12 cellular contexts compared by ENCODE assay signal in genomic region chr3:9416139-9416780, GRCh38. TPM values are rescaled to one million over a fixed set of nuclear protein-coding genes. Genes with fewer than 3 reads are reported as not detected.
A peak's percentile ranks its signal among the peaks of the same experiment; 100 is the strongest.
DNase-seq lines count a peak whose midpoint lies in the region; ATAC-seq, FAIRE-seq and TF ChIP-seq lines count a peak whose summit lies in the region.
"Had no signal": no experiment of that assay in that cellular context is flagged by ENCODE, and none has a peak within 500 bp of the region (broad histone marks: within the 10 kb centered on the region; RNA-seq: fewer than 3 reads in every experiment).

No MANE protein-coding gene starts in this region.

- no peak overlapping the region for H3K4me2 ChIP-seq in H1 (ENCODE audit: insufficient read depth in 1 of 2, low read depth in 2 of 2, low read length in 2 of 2)

- peaks cover 31% of the 10 kb centered on the region for H3K36me3 Mint-ChIP-seq in CD4-positive, alpha-beta T cell (ENCODE audit: low read depth)

- H2BK120ac ChIP-seq in H1 (replicated peaks; ENCODE audit: low read depth, low read length): no peak overlapping the region

- no peak overlapping the region for H2BK12ac ChIP-seq in H1 (ENCODE audit: low read depth, low read length)

- WGBS in H1 (ENCODE audit: extremely low coverage in 1 of 2, insufficient coverage in 1 of 2, insufficient read length in 1 of 2, insufficient replicate concordance in 2 of 2, low coverage in 1 of 2, low lambda C conversion rate in 2 of 2, missing lambda C conversion rate in 1 of 2), 2 experiments: 92% methylated on average over 3 of the region's 3 CpGs; no CpG with 5 or more reads in 1 of the 2 experiments
- 41 to 59% methylated on average over 3 of the region's 3 CpGs for WGBS in transverse colon (ENCODE audit: low coverage in 1 of 2), 2 donors

- TF ChIP-seq CTCF in CD4-positive, alpha-beta T cell (IDR thresholded peaks at IDR 0.05): no peak
- TF ChIP-seq CTCF in H1 (IDR thresholded peaks at IDR 0.05; ENCODE audit: control extremely low read depth in 1 of 3, insufficient read depth in 1 of 3, low read depth in 1 of 3, low read length in 3 of 3): no peak
- TF ChIP-seq CTCF in transverse colon (IDR thresholded peaks at IDR 0.05): no peak

- H3K9ac ChIP-seq in H1 (replicated peaks in 1 of 4; ENCODE audit: extremely low read depth in 1 of 4, low read depth in 3 of 4, low read length in 3 of 4): no peak overlapping the region

- TF ChIP-seq POLR2A in H1 (IDR thresholded peaks at IDR 0.05; ENCODE audit: control extremely low read depth in 1 of 2, low read depth in 2 of 2, low read length in 2 of 2): no peak
- no peak for TF ChIP-seq POLR2A in transverse colon (IDR thresholded peaks at IDR 0.05)

- H4K5ac ChIP-seq in H1 (ENCODE audit: insufficient read length, low read depth, low read length): no peak overlapping the region

- H3K36me3 ChIP-seq in H1 (ENCODE audit: control insufficient read depth in 2 of 4, insufficient read depth in 4 of 4, low read length in 3 of 4) (peaks cover 0 to 15% (median 0%) of the 10 kb centered on the region in 4 experiments; a peak in 2 of 8 replicates), transverse colon (no peaks in the 10 kb centered on the region)

- H2AK5ac ChIP-seq in H1 (ENCODE audit: low read depth, low read length): no peak overlapping the region

- no peak overlapping the region for H4K91ac ChIP-seq in H1 (replicated peaks; ENCODE audit: insufficient read length, low read length)

- no peak overlapping the region for H3K27ac ChIP-seq in CD4-positive, alpha-beta T cell (ENCODE audit: low read depth, low read length)
- no peak overlapping the region for H3K27ac ChIP-seq in H1 (ENCODE audit: low read depth, low read length)
- H3K27ac ChIP-seq in transverse colon: peak overlapping the region in 1 of 4 donors; percentile 5

- in situ Hi-C loops in transverse colon (cut with MboI; ENCODE audit: low pct_ligation_motif_present in 1 of 4, low pct_unique_long_range_greater_than_20kb in 1 of 4, low sequenced_read_pairs in 3 of 4): loop anchor here in 1 of 4 donors (10.0 kb wide), 1 partner anchor 61 kb away; no protein-coding TSS in a partner anchor

- no peaks in the 10 kb centered on the region for H3K27me3 Mint-ChIP-seq in CD4-positive, alpha-beta T cell
- H3K27me3 Mint-ChIP-seq: effector memory CD8-positive, alpha-beta T cell had no signal

- intact Hi-C loops in CD4-positive, alpha-beta T cell (cut with DNase I, micrococcal nuclease): no loop called here
- intact Hi-C loops in transverse colon (cut with DNase I; ENCODE audit: low total_unique reads): no loop called here

- peaks cover 0 to 6% (median 0%) of the 10 kb centered on the region in 4 experiments; a peak in 2 of 7 replicates for H3K4me1 ChIP-seq in H1 (replicated peaks in 1 of 4; ENCODE audit: control insufficient read depth in 3 of 4, insufficient read depth in 4 of 4, low read length in 3 of 4)
- H3K4me1 ChIP-seq in transverse colon: peaks cover 14 to 79% (median 36%) of the 10 kb centered on the region in 4 donors

- H3K79me2 ChIP-seq in H1 (ENCODE audit: control insufficient read depth in 1 of 2, insufficient read depth in 2 of 2, low read length in 2 of 2): peaks cover 44 to 99% of the 10 kb centered on the region in 2 experiments

- H3K27me3 ChIP-seq in CD4-positive, alpha-beta T cell (ENCODE audit: control insufficient read depth, insufficient read depth, low read length): no peaks in the 10 kb centered on the region
- H3K27me3 ChIP-seq in H1 (replicated peaks in 1 of 4; ENCODE audit: control insufficient read depth in 3 of 4, extremely low read depth in 1 of 4, insufficient read depth in 3 of 4, low read length in 3 of 4) (no peaks in the 10 kb centered on the region), transverse colon (no peaks in the 10 kb centered on the region)

- H3K18ac ChIP-seq in H1 (ENCODE audit: extremely low read depth, low read length): no peak overlapping the region

- no peak overlapping the region for H2AFZ ChIP-seq in H1 (ENCODE audit: low read length)

- H2BK20ac ChIP-seq in H1 (ENCODE audit: low read length): no peak overlapping the region

- FAIRE-seq in H1 (lab: Jason Lieb, UNC): no peak
- FAIRE-seq: GM12892, TTC549 had no signal

- H2BK5ac ChIP-seq in H1 (ENCODE audit: low read depth, low read length): no peak overlapping the region

- H3K23ac ChIP-seq in H1 (ENCODE audit: insufficient read length): peak overlapping the region; percentile 100

- CTCF ChIA-PET in CD4-positive, alpha-beta T cell (lab: Charles Lee): interaction anchor here (0.8 to 2.2 kb wide), 5 partner anchors 12 to 63 kb away, joined by 3 to 8 read pairs (median 3); partner anchors contain the start of gene THUMPD3
- CTCF ChIA-PET in H1 (lab: Charles Lee; ENCODE audit: partially characterized antibody): interaction anchor here (1.2 to 2.0 kb wide), 3 partner anchors 10 to 429 kb away, joined by 3 to 4 read pairs (median 3); no protein-coding TSS in a partner anchor

- POLR2A ChIA-PET in CD4-positive, alpha-beta T cell (lab: Charles Lee): interaction anchor here (4.3 kb wide), 1 partner anchor 20 kb away, joined by 36 read pairs; the partner anchor contains the start of gene SETD5
- POLR2A ChIA-PET in H1 (lab: Charles Lee; ENCODE audit: partially characterized antibody): interaction anchor here (0.6 to 13.9 kb wide), 5 partner anchors 13 to 87 kb away, joined by 3 to 300 read pairs (median 5); partner anchors contain the start of genes SETD5 and THUMPD3

- H3K4me3 Mint-ChIP-seq in CD4-positive, alpha-beta T cell: no peak overlapping the region
- H3K4me3 Mint-ChIP-seq: effector memory CD8-positive, alpha-beta T cell had no signal

- H3K4me3 ChIP-seq in H1 (ENCODE audit: extremely low read depth in 1 of 4, insufficient read depth in 2 of 4, low read depth in 3 of 4, low read length in 4 of 4) (no peak overlapping the region), transverse colon (no peak overlapping the region)

- TF ChIP-seq EP300 in H1 (IDR thresholded peaks at IDR 0.05; ENCODE audit: borderline replicate concordance in 1 of 2, low read depth in 2 of 2, low read length in 2 of 2): no peak
- TF ChIP-seq EP300 in transverse colon (IDR thresholded peaks at IDR 0.05; ENCODE audit: low read depth): no peak

- no peaks in the 10 kb centered on the region for H3K9me3 Mint-ChIP-seq in CD4-positive, alpha-beta T cell
- H3K9me3 Mint-ChIP-seq: effector memory CD8-positive, alpha-beta T cell had no signal

- no peak overlapping the region for H4K8ac ChIP-seq in H1 (ENCODE audit: extremely low read depth, insufficient read depth, low read length)

- H3K56ac ChIP-seq in H1 (replicated peaks; ENCODE audit: insufficient read length, low read depth, low read length): no peak overlapping the region

- H3K23me2 ChIP-seq in H1 (ENCODE audit: low read depth, low read length): no peaks in the 10 kb centered on the region

- H3K4ac ChIP-seq in H1 (replicated peaks; ENCODE audit: insufficient read length, low read depth, low read length): no peak overlapping the region

- H2BK15ac ChIP-seq in H1 (ENCODE audit: low read length): no peak overlapping the region

- no peak for DNase-seq in CD4-positive, alpha-beta T cell
- peak; percentile 42 for DNase-seq in HCEC 1CT
- no peak for DNase-seq in H1 (ENCODE audit: low read depth in 1 of 2, low spot score in 2 of 2)
- peak; percentile 49 for DNase-seq in myocyte (ENCODE audit: low read depth)
- DNase-seq in transverse colon: no peak
- no peak for DNase-seq in stimulated activated CD4-positive, alpha-beta T cell treated with anti-CD3 and anti-CD28 coated beads, Interleukin-15, amount 100 ng/mL, for 24 hours
- DNase-seq in NCI-H1436 treated with DMSO at 0.1 percent for 48 hours (lab: John Stamatoyannopoulos, UW): no peak
- DNase-seq: effector memory CD8-positive, alpha-beta T cell; KBM-7 had no signal

- H3K79me1 ChIP-seq in H1 (ENCODE audit: low read depth, low read length): no peaks in the 10 kb centered on the region

- peak overlapping the region; percentile 29 for H3K27ac Mint-ChIP-seq in CD4-positive, alpha-beta T cell
- H3K27ac Mint-ChIP-seq: effector memory CD8-positive, alpha-beta T cell had no signal

- H4K20me1 ChIP-seq in H1 (replicated peaks in 1 of 2; ENCODE audit: control insufficient read depth in 1 of 2, insufficient read depth in 2 of 2, low read length in 2 of 2): peaks cover 19 to 21% of the 10 kb centered on the region in 2 experiments

- ATAC-seq in CD4-positive, alpha-beta T cell (ENCODE audit: poor library complexity): no peak
- ATAC-seq in GM21825 (IDR thresholded peaks at IDR 0.05; ENCODE audit: unreplicated experiment): no peak
- ATAC-seq: effector memory CD8-positive, alpha-beta T cell had no signal

- TF ChIP-seq RAD21 in H1 (IDR thresholded peaks at IDR 0.05 in 1 of 2, conservative IDR thresholded peaks at IDR 0.05 in 1 of 2; ENCODE audit: low read depth in 2 of 2, low read length in 2 of 2): no peak

- H3K9me3 ChIP-seq in CD4-positive, alpha-beta T cell (ENCODE audit: control insufficient read depth, low read length): no peaks in the 10 kb centered on the region
- H3K9me3 ChIP-seq in H1 (ENCODE audit: insufficient read depth in 2 of 2, low read depth in 1 of 2, low read length in 1 of 2) (no peaks in the 10 kb centered on the region), transverse colon (no peaks in the 10 kb centered on the region)

- H3K14ac ChIP-seq in H1 (ENCODE audit: insufficient read length): no peak overlapping the region

- peaks cover 76% of the 10 kb centered on the region for H3K4me1 Mint-ChIP-seq in CD4-positive, alpha-beta T cell (ENCODE audit: low read depth)

RNA-seq across cellular contexts. Expression of gene SETD5, which starts 18.8 kb away (rescaled TPM):
- 10 to 100 TPM; 58.5 to 67.6 TPM for total RNA-seq in CD4-positive, alpha-beta T cell
- total RNA-seq in H1 (2021; fragmentation: NEBNext Ultra II Directional; extraction: Animal tissue kit (Norgen Biotek cat#: 25700)): 223 and 234 TPM in 2 replicates
- polyA plus RNA-seq in H1 (2011; rRNA removed): 98.2 and 108 TPM in 2 replicates
- polyA plus RNA-seq in H1 (2011; cell fraction: cytosol; rRNA removed): 119 TPM
- polyA plus RNA-seq in H1 (2011; cell fraction: nucleus; rRNA removed): 455 TPM
- 155 to 216 TPM (median 176 TPM) in 4 replicates for polyA plus RNA-seq in H1 (2012, experiment 1 of 2)
- 34.4 TPM for polyA plus RNA-seq in H1 (2012, experiment 2 of 2)
- polyA plus RNA-seq in H1 (2013, experiment 1 of 2): 232 TPM
- 212 TPM for polyA plus RNA-seq in H1 (2013, experiment 2 of 2)
- 198 and 273 TPM in 2 replicates for polyA minus RNA-seq in H1 (2011; rRNA and poly(A)+ RNA removed)
- polyA minus RNA-seq in H1 (2011; cell fraction: cytosol; rRNA and poly(A)+ RNA removed): 129 TPM
- polyA minus RNA-seq in H1 (2011; cell fraction: nucleus; rRNA and poly(A)+ RNA removed): 396 TPM
- total RNA-seq in myocyte: 83.2 and 98.4 TPM in 2 replicates
- polyA plus RNA-seq in myocyte (2012): 66.0 TPM
- total RNA-seq in transverse colon: 100 to 1,000 TPM in 3 of 4 donors, 10 to 100 TPM in 1; 70.6 to 161 (median 129) TPM

RNA-seq across cellular contexts. Expression of gene THUMPD3, which starts 53.4 kb away (rescaled TPM):
- total RNA-seq in CD4-positive, alpha-beta T cell: 10 to 100 TPM; 74.2 to 78.0 TPM
- total RNA-seq in H1 (2021; fragmentation: NEBNext Ultra II Directional; extraction: Animal tissue kit (Norgen Biotek cat#: 25700)): 62.6 and 68.9 TPM in 2 replicates
- polyA plus RNA-seq in H1 (2011; rRNA removed): 16.4 and 26.7 TPM in 2 replicates
- 31.0 TPM for polyA plus RNA-seq in H1 (2011; cell fraction: cytosol; rRNA removed)
- polyA plus RNA-seq in H1 (2011; cell fraction: nucleus; rRNA removed): 16.1 TPM
- polyA plus RNA-seq in H1 (2012, experiment 1 of 2): 49.6 to 67.5 TPM (median 60.3 TPM) in 4 replicates
- polyA plus RNA-seq in H1 (2012, experiment 2 of 2): 5.7 TPM
- 24.9 TPM for polyA plus RNA-seq in H1 (2013, experiment 1 of 2)
- polyA plus RNA-seq in H1 (2013, experiment 2 of 2): 29.4 TPM
- polyA minus RNA-seq in H1 (2011; rRNA and poly(A)+ RNA removed): 76.6 and 83.1 TPM in 2 replicates
- 22.8 TPM for polyA minus RNA-seq in H1 (2011; cell fraction: cytosol; rRNA and poly(A)+ RNA removed)
- 34.8 TPM for polyA minus RNA-seq in H1 (2011; cell fraction: nucleus; rRNA and poly(A)+ RNA removed)
- total RNA-seq in myocyte (46.9 and 53.2 TPM in 2 replicates), transverse colon (10 to 100 TPM in 3 of 4 donors, 1 to 10 TPM in 1; 5.4 to 26.9 (median 19.4) TPM)
- polyA plus RNA-seq in myocyte (2012): 36.3 TPM

Comparison
In these comparisons a context has a peak if more than half of its experiments do, and no peak if none do; other contexts are left out.
1. DNase-seq: peak in HCEC 1CT (single experiment) and myocyte (single experiment); none in CD4-positive, alpha-beta T cell (0 of 10), H1 (0 of 2), transverse colon (single experiment), stimulated activated CD4-positive, alpha-beta T cell treated with anti-CD3 and anti-CD28 coated beads, Interleukin-15, amount 100 ng/mL, for 24 hours (single experiment) and NCI-H1436 treated with DMSO at 0.1 percent for 48 hours (single experiment).